Comparison of ENCODE assay signal across 22 cellular contexts in the genomic region with DNA sequence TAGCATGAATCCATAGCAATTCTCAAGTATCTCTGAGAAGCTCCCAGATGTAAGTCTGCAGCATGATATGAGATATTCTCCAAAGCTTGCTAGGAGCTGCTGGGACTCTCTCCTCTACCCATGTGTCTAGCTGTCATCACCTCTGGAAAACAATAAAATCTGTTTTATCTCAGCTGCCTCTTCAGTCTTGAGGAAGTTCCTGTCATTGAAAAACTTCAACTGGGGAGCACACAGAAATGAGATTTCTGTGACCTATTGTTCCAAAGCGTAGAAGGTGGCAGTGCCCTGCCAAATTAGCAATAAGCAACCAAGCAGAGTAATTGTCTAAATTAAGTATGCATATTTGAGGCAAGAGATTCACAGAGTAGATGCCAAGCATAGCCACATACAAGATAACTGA.
"Had no signal": no experiment of that assay in that cellular context is flagged by ENCODE, and none has a peak within 500 bp of the region (broad histone marks: within the 10 kb centered on the region; RNA-seq: fewer than 3 reads in every experiment).

No MANE protein-coding gene starts in this region.

- H3K4me2 ChIP-seq: neural progenitor cell had no signal

- H3K36me3 ChIP-seq: gastrocnemius medialis, neural progenitor cell, sigmoid colon, upper lobe of right lung had no signal

- H3K27ac ChIP-seq: gastrocnemius medialis, neural progenitor cell, sigmoid colon, upper lobe of right lung, VCaP had no signal

- FAIRE-seq: islet of Langerhans had no signal

- DNase-seq: activated CD4-positive, alpha-beta memory T cell treated with anti-CD3 and anti-CD28 coated beads, Interleukin-2, amount 10 ng/mL, durations not matched to agents 7 days and 5 days; activated CD4-positive, alpha-beta T cell treated with anti-CD3 and anti-CD28 coated beads, Interleukin-2, amount 10 ng/mL, durations not matched to agents 24 days and 14 days; activated CD8-positive, alpha-beta memory T cell treated with anti-CD3 and anti-CD28 coated beads, Interleukin-2, amount 10 ng/mL, durations not matched to agents 7 days and 5 days; activated gamma-delta T cell; activated naive CD4-positive, alpha-beta T cell treated with anti-CD3 and anti-CD28 coated beads, Interleukin-2, amount 50 U/mL, for 16 hours; activated naive CD8-positive, alpha-beta T cell treated with anti-CD3 and anti-CD28 coated beads, Interleukin-2, amount 50 U/mL, for 24 hours; activated T-cell treated with anti-CD3 and anti-CD28 coated beads for 4 hours; anterior cingulate cortex; effector CD4-positive, alpha-beta T cell; gastrocnemius medialis; naive thymus-derived CD8-positive, alpha-beta T cell; posterior cingulate gyrus; sigmoid colon; stimulated activated CD4-positive, alpha-beta T cell treated with anti-CD3 and anti-CD28 coated beads, Interleukin-4, amount 100 ng/mL, for 1 hour; stimulated activated naive CD4-positive, alpha-beta T cell treated with Interleukin-2 at 50 U/mL for 16 hours; T-cell; upper lobe of right lung had no signal

- H2AFZ ChIP-seq: neural progenitor cell had no signal

- H3K4me1 ChIP-seq: gastrocnemius medialis, neural progenitor cell, sigmoid colon, upper lobe of right lung had no signal

- H3K9me3 ChIP-seq: gastrocnemius medialis, sigmoid colon, upper lobe of right lung had no signal

- ATAC-seq: activated CD4-positive, CD25-positive, alpha-beta regulatory T cell treated with anti-CD3 and anti-CD28 coated beads, Interleukin-2, amount 50 U/mL, for 24 hours; activated CD8-positive, alpha-beta memory T cell treated with anti-CD3 and anti-CD28 coated beads, Interleukin-2, amount 10 ng/mL, durations not matched to agents 7 days and 5 days; activated naive CD8-positive, alpha-beta T cell treated with anti-CD3 and anti-CD28 coated beads, Interleukin-2, amount 50 U/mL, for 24 hours; gastrocnemius medialis; naive thymus-derived CD8-positive, alpha-beta T cell; T-cell; upper lobe of right lung had no signal

- H3K27me3 ChIP-seq: gastrocnemius medialis, neural progenitor cell, sigmoid colon, upper lobe of right lung had no signal

- H3K9ac ChIP-seq: neural progenitor cell had no signal

- H3K4me3 ChIP-seq: gastrocnemius medialis, lung, neural progenitor cell, sigmoid colon, upper lobe of right lung had no signal
